32 cellular contexts compared by ENCODE assay signal in the genomic region with DNA sequence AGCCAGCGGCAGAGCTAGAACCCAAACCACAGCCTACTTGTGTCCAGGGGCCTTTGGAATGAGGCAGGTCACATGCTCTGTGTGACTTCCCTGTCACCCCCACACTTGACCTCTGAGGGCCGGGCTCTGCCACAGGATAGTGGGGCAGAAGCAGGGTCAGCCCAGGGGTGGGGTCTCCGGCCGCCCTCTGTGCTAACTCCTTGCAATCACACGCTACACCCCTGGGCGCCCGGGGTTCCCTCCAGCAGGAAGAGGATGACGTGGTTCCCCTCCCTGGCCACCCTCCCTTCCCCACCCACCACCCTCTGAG. TPM values are rescaled to one million over a fixed set of nuclear protein-coding genes. Genes with fewer than 3 reads are reported as not detected.
"Had no signal": no experiment of that assay in that cellular context is flagged by ENCODE, and none has a peak within 500 bp of the region (broad histone marks: within the 10 kb centered on the region; RNA-seq: fewer than 3 reads in every experiment).

No MANE protein-coding gene starts in this region.

- H3K36me3 ChIP-seq: adrenal gland had no signal

- DNase-seq: activated CD4-positive, alpha-beta memory T cell treated with anti-CD3 and anti-CD28 coated beads for 36 hours; activated CD4-positive, alpha-beta T cell treated with anti-CD3 and anti-CD28 coated beads for 36 hours; activated CD4-positive, alpha-beta T cell treated with anti-CD3 and anti-CD28 coated beads, Interleukin-2, amount 10 ng/mL, durations not matched to agents 24 days and 14 days; activated CD4-positive, CD25-positive, alpha-beta regulatory T cell; activated CD4-positive, CD25-positive, alpha-beta regulatory T cell treated with anti-CD3 and anti-CD28 coated beads, Interleukin-2, amount 50 U/mL, for 72 hours; activated CD8-positive, alpha-beta memory T cell treated with anti-CD3 and anti-CD28 coated beads, Interleukin-2, amount 10 ng/mL, durations not matched to agents 7 days and 5 days; activated CD8-positive, alpha-beta memory T cell treated with anti-CD3 and anti-CD28 coated beads, Interleukin-2, amount 50 U/mL, for 4 hours; activated CD8-positive, alpha-beta T cell treated with anti-CD3 and anti-CD28 coated beads, Interleukin-2, amount 10 ng/mL, durations not matched to agents 7 days and 5 days; activated effector memory CD4-positive, alpha-beta T cell treated with anti-CD3 and anti-CD28 coated beads, Interleukin-2, amount 50 U/mL, for 16 hours; activated naive CD4-positive, alpha-beta T cell treated with anti-CD3 and anti-CD28 coated beads for 36 hours; activated naive CD8-positive, alpha-beta T cell treated with anti-CD3 and anti-CD28 coated beads for 36 hours; activated naive CD8-positive, alpha-beta T cell treated with anti-CD3 and anti-CD28 coated beads, Interleukin-2, amount 50 U/mL, for 24 hours; activated T-cell treated with anti-CD3 and anti-CD28 coated beads, Interleukin-2, amount 50 U/mL, for 1 hour; activated T-cell treated with anti-CD3 and anti-CD28 coated beads, Interleukin-2, amount 50 U/mL, for 48 hours; adrenal gland; amygdala; aorta; body of pancreas; caudate nucleus; cortex of kidney; dermis blood vessel endothelial cell; effector CD4-positive, alpha-beta T cell; effector memory CD8-positive, alpha-beta T cell; esophagus squamous epithelium; foreskin melanocyte; heart right ventricle; T-helper 17 cell; T1000 had no signal

- ATAC-seq: activated CD4-positive, alpha-beta T cell treated with anti-CD3 and anti-CD28 coated beads for 36 hours; activated CD8-positive, alpha-beta memory T cell treated with anti-CD3 and anti-CD28 coated beads, Interleukin-2, amount 10 ng/mL, durations not matched to agents 7 days and 5 days; activated CD8-positive, alpha-beta T cell treated with anti-CD3 and anti-CD28 coated beads, Interleukin-2, amount 10 ng/mL, durations not matched to agents 7 days and 5 days; activated naive CD8-positive, alpha-beta T cell treated with anti-CD3 and anti-CD28 coated beads, Interleukin-2, amount 50 U/mL, for 24 hours; body of pancreas; effector memory CD8-positive, alpha-beta T cell; gastroesophageal sphincter; heart right ventricle; T-helper 17 cell had no signal

- H3K27me3 ChIP-seq: adrenal gland, body of pancreas, esophagus squamous epithelium, gastroesophageal sphincter, heart right ventricle had no signal

- H3K9me3 ChIP-seq: adrenal gland, body of pancreas, esophagus squamous epithelium, gastroesophageal sphincter, heart right ventricle had no signal

- H3K27ac ChIP-seq: adrenal gland, body of pancreas, epithelial cell of prostate, esophagus squamous epithelium, gastroesophageal sphincter, heart right ventricle had no signal

- H3K4me1 ChIP-seq: esophagus squamous epithelium, gastroesophageal sphincter, heart right ventricle had no signal

- FAIRE-seq: colon had no signal

- H3K4me3 ChIP-seq: adrenal gland, body of pancreas, esophagus squamous epithelium, gastroesophageal sphincter, heart right ventricle had no signal

RNA-seq across cellular contexts. Expression of gene BHLHA15, which starts 21.0 kb away (rescaled TPM):
- total RNA-seq: activated CD8-positive, alpha-beta T cell treated with anti-CD3 and anti-CD28 coated beads, Interleukin-2, amount 10 ng/mL, durations not matched to agents 7 days and 5 days; aorta; heart right ventricle; T-helper 17 cell had no signal
- polyA plus RNA-seq: fibroblast of lung had no signal
